ENCODE assay signal across 1 cellular context in the genomic region with DNA sequence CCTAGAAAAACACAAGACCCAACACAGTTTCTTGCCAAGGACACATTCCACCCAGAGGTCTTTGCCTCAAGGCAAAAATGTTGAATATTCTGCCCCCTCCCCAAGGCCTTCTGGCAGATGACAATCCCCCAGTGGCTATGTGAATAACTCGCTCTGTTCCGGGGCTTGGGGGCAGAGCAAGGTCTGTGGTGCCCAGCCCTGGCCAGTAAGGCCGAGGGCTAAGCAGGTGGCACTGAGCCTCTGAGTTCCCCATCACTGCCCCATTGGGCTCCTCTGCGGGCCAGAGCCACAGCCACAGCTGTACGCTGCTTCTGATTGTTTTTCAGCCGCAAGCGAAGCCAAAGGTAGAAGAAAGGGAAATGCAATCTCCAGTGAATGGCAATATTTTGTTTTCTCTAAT.
TF ChIP-seq lines count a peak whose summit lies in the region.

No MANE protein-coding gene starts in this region.

TF ChIP-seq in GM23338, 12 proteins besides CTCF, POLR2A, EP300 and RAD21 (continued from another document):
- TF ChIP-seq, protein P1, sequence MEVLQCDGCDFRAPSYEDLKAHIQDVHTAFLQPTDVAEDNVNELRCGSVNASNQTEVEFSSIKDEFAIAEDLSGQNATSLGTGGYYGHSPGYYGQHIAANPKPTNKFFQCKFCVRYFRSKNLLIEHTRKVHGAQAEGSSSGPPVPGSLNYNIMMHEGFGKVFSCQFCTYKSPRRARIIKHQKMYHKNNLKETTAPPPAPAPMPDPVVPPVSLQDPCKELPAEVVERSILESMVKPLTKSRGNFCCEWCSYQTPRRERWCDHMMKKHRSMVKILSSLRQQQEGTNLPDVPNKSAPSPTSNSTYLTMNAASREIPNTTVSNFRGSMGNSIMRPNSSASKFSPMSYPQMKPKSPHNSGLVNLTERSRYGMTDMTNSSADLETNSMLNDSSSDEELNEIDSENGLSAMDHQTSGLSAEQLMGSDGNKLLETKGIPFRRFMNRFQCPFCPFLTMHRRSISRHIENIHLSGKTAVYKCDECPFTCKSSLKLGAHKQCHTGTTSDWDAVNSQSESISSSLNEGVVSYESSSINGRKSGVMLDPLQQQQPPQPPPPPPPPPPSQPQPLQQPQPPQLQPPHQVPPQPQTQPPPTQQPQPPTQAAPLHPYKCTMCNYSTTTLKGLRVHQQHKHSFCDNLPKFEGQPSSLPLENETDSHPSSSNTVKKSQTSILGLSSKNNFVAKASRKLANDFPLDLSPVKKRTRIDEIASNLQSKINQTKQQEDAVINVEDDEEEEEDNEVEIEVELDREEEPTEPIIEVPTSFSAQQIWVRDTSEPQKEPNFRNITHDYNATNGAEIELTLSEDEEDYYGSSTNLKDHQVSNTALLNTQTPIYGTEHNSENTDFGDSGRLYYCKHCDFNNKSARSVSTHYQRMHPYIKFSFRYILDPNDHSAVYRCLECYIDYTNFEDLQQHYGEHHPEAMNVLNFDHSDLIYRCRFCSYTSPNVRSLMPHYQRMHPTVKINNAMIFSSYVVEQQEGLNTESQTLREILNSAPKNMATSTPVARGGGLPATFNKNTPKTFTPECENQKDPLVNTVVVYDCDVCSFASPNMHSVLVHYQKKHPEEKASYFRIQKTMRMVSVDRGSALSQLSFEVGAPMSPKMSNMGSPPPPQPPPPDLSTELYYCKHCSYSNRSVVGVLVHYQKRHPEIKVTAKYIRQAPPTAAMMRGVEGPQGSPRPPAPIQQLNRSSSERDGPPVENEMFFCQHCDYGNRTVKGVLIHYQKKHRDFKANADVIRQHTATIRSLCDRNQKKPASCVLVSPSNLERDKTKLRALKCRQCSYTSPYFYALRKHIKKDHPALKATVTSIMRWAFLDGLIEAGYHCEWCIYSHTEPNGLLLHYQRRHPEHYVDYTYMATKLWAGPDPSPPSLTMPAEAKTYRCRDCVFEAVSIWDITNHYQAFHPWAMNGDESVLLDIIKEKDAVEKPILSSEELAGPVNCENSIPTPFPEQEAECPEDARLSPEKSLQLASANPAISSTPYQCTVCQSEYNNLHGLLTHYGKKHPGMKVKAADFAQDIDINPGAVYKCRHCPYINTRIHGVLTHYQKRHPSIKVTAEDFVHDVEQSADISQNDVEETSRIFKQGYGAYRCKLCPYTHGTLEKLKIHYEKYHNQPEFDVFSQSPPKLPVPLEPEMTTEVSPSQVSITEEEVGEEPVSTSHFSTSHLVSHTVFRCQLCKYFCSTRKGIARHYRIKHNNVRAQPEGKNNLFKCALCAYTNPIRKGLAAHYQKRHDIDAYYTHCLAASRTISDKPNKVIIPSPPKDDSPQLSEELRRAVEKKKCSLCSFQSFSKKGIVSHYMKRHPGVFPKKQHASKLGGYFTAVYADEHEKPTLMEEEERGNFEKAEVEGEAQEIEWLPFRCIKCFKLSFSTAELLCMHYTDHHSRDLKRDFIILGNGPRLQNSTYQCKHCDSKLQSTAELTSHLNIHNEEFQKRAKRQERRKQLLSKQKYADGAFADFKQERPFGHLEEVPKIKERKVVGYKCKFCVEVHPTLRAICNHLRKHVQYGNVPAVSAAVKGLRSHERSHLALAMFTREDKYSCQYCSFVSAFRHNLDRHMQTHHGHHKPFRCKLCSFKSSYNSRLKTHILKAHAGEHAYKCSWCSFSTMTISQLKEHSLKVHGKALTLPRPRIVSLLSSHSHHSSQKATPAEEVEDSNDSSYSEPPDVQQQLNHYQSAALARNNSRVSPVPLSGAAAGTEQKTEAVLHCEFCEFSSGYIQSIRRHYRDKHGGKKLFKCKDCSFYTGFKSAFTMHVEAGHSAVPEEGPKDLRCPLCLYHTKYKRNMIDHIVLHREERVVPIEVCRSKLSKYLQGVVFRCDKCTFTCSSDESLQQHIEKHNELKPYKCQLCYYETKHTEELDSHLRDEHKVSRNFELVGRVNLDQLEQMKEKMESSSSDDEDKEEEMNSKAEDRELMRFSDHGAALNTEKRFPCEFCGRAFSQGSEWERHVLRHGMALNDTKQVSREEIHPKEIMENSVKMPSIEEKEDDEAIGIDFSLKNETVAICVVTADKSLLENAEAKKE (CRISPR knock-in tag; IDR thresholded peaks at IDR 0.05) = no peak
- TF ChIP-seq POLR2AphosphoS5 (IDR thresholded peaks at IDR 0.05; ENCODE audit: low read depth) (no peak), EZH2phosphoT487 (IDR thresholded peaks at IDR 0.05; ENCODE audit: unreplicated experiment) (no peak), ZNF114 (CRISPR knock-in tag; IDR thresholded peaks at IDR 0.05) (no peak), CREB1 (CRISPR knock-in tag; IDR thresholded peaks at IDR 0.05; ENCODE audit: low read depth) (no peak), NANOG (IDR thresholded peaks at IDR 0.05; ENCODE audit: borderline replicate concordance) (no peak), STAT1 (IDR thresholded peaks at IDR 0.05; ENCODE audit: unreplicated experiment) (no peak), ZNF331 (CRISPR knock-in tag; IDR thresholded peaks at IDR 0.05; ENCODE audit: low read depth) (no peak)
- TF ChIP-seq, protein P2, sequence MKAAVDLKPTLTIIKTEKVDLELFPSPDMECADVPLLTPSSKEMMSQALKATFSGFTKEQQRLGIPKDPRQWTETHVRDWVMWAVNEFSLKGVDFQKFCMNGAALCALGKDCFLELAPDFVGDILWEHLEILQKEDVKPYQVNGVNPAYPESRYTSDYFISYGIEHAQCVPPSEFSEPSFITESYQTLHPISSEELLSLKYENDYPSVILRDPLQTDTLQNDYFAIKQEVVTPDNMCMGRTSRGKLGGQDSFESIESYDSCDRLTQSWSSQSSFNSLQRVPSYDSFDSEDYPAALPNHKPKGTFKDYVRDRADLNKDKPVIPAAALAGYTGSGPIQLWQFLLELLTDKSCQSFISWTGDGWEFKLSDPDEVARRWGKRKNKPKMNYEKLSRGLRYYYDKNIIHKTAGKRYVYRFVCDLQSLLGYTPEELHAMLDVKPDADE (IDR thresholded peaks at IDR 0.05) = no peak
- TF ChIP-seq, protein P3, sequence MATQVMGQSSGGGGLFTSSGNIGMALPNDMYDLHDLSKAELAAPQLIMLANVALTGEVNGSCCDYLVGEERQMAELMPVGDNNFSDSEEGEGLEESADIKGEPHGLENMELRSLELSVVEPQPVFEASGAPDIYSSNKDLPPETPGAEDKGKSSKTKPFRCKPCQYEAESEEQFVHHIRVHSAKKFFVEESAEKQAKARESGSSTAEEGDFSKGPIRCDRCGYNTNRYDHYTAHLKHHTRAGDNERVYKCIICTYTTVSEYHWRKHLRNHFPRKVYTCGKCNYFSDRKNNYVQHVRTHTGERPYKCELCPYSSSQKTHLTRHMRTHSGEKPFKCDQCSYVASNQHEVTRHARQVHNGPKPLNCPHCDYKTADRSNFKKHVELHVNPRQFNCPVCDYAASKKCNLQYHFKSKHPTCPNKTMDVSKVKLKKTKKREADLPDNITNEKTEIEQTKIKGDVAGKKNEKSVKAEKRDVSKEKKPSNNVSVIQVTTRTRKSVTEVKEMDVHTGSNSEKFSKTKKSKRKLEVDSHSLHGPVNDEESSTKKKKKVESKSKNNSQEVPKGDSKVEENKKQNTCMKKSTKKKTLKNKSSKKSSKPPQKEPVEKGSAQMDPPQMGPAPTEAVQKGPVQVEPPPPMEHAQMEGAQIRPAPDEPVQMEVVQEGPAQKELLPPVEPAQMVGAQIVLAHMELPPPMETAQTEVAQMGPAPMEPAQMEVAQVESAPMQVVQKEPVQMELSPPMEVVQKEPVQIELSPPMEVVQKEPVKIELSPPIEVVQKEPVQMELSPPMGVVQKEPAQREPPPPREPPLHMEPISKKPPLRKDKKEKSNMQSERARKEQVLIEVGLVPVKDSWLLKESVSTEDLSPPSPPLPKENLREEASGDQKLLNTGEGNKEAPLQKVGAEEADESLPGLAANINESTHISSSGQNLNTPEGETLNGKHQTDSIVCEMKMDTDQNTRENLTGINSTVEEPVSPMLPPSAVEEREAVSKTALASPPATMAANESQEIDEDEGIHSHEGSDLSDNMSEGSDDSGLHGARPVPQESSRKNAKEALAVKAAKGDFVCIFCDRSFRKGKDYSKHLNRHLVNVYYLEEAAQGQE (IDR thresholded peaks at IDR 0.05; ENCODE audit: unreplicated experiment) = no peak
